Comparison of ENCODE assay signal across 28 cellular contexts in genomic region chr20:4087923-4088322, GRCh38.
DNase-seq lines count a peak whose midpoint lies in the region; ATAC-seq and TF ChIP-seq lines count a peak whose summit lies in the region.
"Had no signal": no experiment of that assay in that cellular context is flagged by ENCODE, and none has a peak within 500 bp of the region (broad histone marks: within the 10 kb centered on the region; RNA-seq: fewer than 3 reads in every experiment).

No MANE protein-coding gene starts in this region.

- no peaks in the 10 kb centered on the region for H3K9me3 Mint-ChIP-seq in endodermal cell
- H3K9me3 Mint-ChIP-seq in activated naive CD4-positive, alpha-beta T cell treated with anti-CD3 and anti-CD28 coated beads, Interleukin-2, amount 50 U/mL, for 72 hours = no peaks in the 10 kb centered on the region
- H3K9me3 Mint-ChIP-seq: activated B cell treated with CpG ODN at 0.5 μM for 24 hours; activated CD4-positive, alpha-beta T cell treated with anti-CD3 and anti-CD28 coated beads, Interleukin-2, amount 10 ng/mL, durations not matched to agents 7 days and 5 days; nephron progenitor cell had no signal

- no peak overlapping the region for H3K4me3 ChIP-seq in brain microvascular endothelial cell (ENCODE audit: low read depth, low read length)
- no peak overlapping the region for H3K4me3 ChIP-seq in mesenchymal stem cell (ENCODE audit: insufficient read depth in 1 of 2, low read depth in 1 of 2, low read length in 2 of 2)
- no peak overlapping the region for H3K4me3 ChIP-seq in endodermal cell (ENCODE audit: low read length)
- H3K4me3 ChIP-seq: BLaER1 treated with 17β-estradiol and CSF1 and Interleukin-3, amounts not matched to agents 10 nM and 100 nM; SJCRH30; suprapubic skin had no signal

- no peak overlapping the region for H3K23ac ChIP-seq in mesenchymal stem cell (ENCODE audit: low read length in 2 of 2)

- no peak overlapping the region for H3K18ac ChIP-seq in mesenchymal stem cell (ENCODE audit: low read depth in 1 of 2, low read length in 2 of 2)

- peaks cover 20% of the 10 kb centered on the region for H3K27me3 Mint-ChIP-seq in endodermal cell (ENCODE audit: insufficient read depth)
- H3K27me3 Mint-ChIP-seq: activated CD4-positive, alpha-beta T cell treated with anti-CD3 and anti-CD28 coated beads, Interleukin-2, amount 10 ng/mL, durations not matched to agents 7 days and 5 days had no signal

- WGBS in mesenchymal stem cell = 40% methylated on average over 2 of the region's 4 CpGs
- 86 to 89% methylated on average over 2 to 3 of the region's 4 CpGs for WGBS in endodermal cell (ENCODE audit: insufficient coverage in 1 of 2, insufficient read length in 1 of 2), 2 experiments

- no peaks in the 10 kb centered on the region for H3K9me3 ChIP-seq in mesenchymal stem cell (ENCODE audit: control insufficient read depth, low read length)
- H3K9me3 ChIP-seq in endodermal cell (ENCODE audit: control insufficient read depth, low read length) = peaks cover 7% of the 10 kb centered on the region
- H3K9me3 ChIP-seq: BLaER1 treated with 17β-estradiol and CSF1 and Interleukin-3, amounts not matched to agents 10 nM and 100 nM; SJCRH30; suprapubic skin had no signal

- no peak overlapping the region for H3K27ac Mint-ChIP-seq in endodermal cell
- H3K27ac Mint-ChIP-seq in activated naive CD4-positive, alpha-beta T cell treated with anti-CD3 and anti-CD28 coated beads, Interleukin-2, amount 50 U/mL, for 72 hours = no peak overlapping the region
- H3K27ac Mint-ChIP-seq: activated B cell treated with CpG ODN at 0.5 μM for 24 hours; activated CD4-positive, alpha-beta T cell treated with anti-CD3 and anti-CD28 coated beads, Interleukin-2, amount 10 ng/mL, durations not matched to agents 7 days and 5 days; nephron progenitor cell had no signal

- H3K36me3 ChIP-seq in brain microvascular endothelial cell (replicated peaks) (no peaks in the 10 kb centered on the region), mesenchymal stem cell (ENCODE audit: control insufficient read depth in 1 of 2, insufficient read depth in 2 of 2, low read depth in 1 of 2, low read length in 2 of 2) (no peaks in the 10 kb centered on the region), endodermal cell (ENCODE audit: control insufficient read depth, insufficient read depth, low read length) (no peaks in the 10 kb centered on the region)
- H3K36me3 ChIP-seq: BLaER1 treated with 17β-estradiol and CSF1 and Interleukin-3, amounts not matched to agents 10 nM and 100 nM; SJCRH30; suprapubic skin had no signal

- H2BK12ac ChIP-seq in mesenchymal stem cell (ENCODE audit: low read length in 2 of 2) = no peak overlapping the region

- no peaks in the 10 kb centered on the region for H3K36me3 Mint-ChIP-seq in endodermal cell (ENCODE audit: low read depth)
- no peaks in the 10 kb centered on the region for H3K36me3 Mint-ChIP-seq in activated naive CD4-positive, alpha-beta T cell treated with anti-CD3 and anti-CD28 coated beads, Interleukin-2, amount 50 U/mL, for 72 hours

- H3K14ac ChIP-seq in mesenchymal stem cell (ENCODE audit: low read length in 2 of 2) = no peak overlapping the region

- in situ Hi-C loops in brain microvascular endothelial cell (cut with HindIII; ENCODE audit: low pct_ligation_motif_present, low sequenced_read_pairs) = loop anchor here (25.0 kb wide), 1 partner anchor 176 kb away; no protein-coding TSS in a partner anchor

- H3K4me1 ChIP-seq in mesenchymal stem cell (ENCODE audit: control insufficient read depth, insufficient read depth, low read depth, low read length) (peaks cover 13% of the 10 kb centered on the region), endodermal cell (ENCODE audit: control insufficient read depth, insufficient read depth, low read length) (no peaks in the 10 kb centered on the region)
- H3K4me1 ChIP-seq: SJCRH30 had no signal

- no peak overlapping the region for H2AK5ac ChIP-seq in mesenchymal stem cell (ENCODE audit: low read length, severe bottlenecking)

- no peak overlapping the region for H4K8ac ChIP-seq in mesenchymal stem cell (ENCODE audit: low read length)

- TF ChIP-seq CTCF in brain microvascular endothelial cell (IDR thresholded peaks at IDR 0.05; ENCODE audit: low read depth, low read length, missing control alignments) = no peak
- TF ChIP-seq CTCF in endodermal cell (conservative IDR thresholded peaks at IDR 0.05) = no peak

- H2BK15ac ChIP-seq in mesenchymal stem cell (ENCODE audit: low read depth, poor library complexity, severe bottlenecking) = no peak overlapping the region

- no peak overlapping the region for H3K4ac ChIP-seq in mesenchymal stem cell (ENCODE audit: low read depth in 1 of 2, low read length in 2 of 2)

- H3K9ac ChIP-seq in mesenchymal stem cell (ENCODE audit: low read length) = no peak overlapping the region
- no peak overlapping the region for H3K9ac ChIP-seq in endodermal cell (ENCODE audit: extremely low read depth, low read length, poor library complexity, severe bottlenecking)
- H3K9ac ChIP-seq: BLaER1 treated with 17β-estradiol and CSF1 and Interleukin-3, amounts not matched to agents 10 nM and 100 nM; KMS-11 had no signal

- no peak overlapping the region for H2BK120ac ChIP-seq in mesenchymal stem cell (ENCODE audit: low read depth, low read length)

- no peaks in the 10 kb centered on the region for H3K27me3 ChIP-seq in brain microvascular endothelial cell (replicated peaks)
- H3K27me3 ChIP-seq in mesenchymal stem cell (ENCODE audit: control insufficient read depth in 1 of 2, insufficient read depth in 1 of 2, low read length in 2 of 2) = no peaks in the 10 kb centered on the region
- H3K27me3 ChIP-seq in endodermal cell (ENCODE audit: control insufficient read depth, insufficient read depth, low read length, poor library complexity, severe bottlenecking) = no peaks in the 10 kb centered on the region
- H3K27me3 ChIP-seq: BLaER1 treated with 17β-estradiol and CSF1 and Interleukin-3, amounts not matched to agents 10 nM and 100 nM; SJCRH30; suprapubic skin had no signal

- peaks cover 18% of the 10 kb centered on the region for H3K4me1 Mint-ChIP-seq in endodermal cell

- no peak overlapping the region for H2BK5ac ChIP-seq in mesenchymal stem cell (ENCODE audit: low read depth, low read length, poor library complexity, severe bottlenecking)

- H2AFZ ChIP-seq in mesenchymal stem cell (ENCODE audit: low read depth, low read length) = no peak overlapping the region

- DNase-seq in HCEC 1CT (peak; percentile 49), brain microvascular endothelial cell (peak; percentile 50), mesenchymal stem cell (peak; percentile 33), HPDE6-E6E7 (ENCODE audit: extremely low spot score) (no peak), endodermal cell (no peak)
- DNase-seq in activated CD4-positive, alpha-beta T cell treated with anti-CD3 and anti-CD28 coated beads, Interleukin-2, amount 50 U/mL, for 1 hour = no peak
- no peak for DNase-seq in activated naive CD4-positive, alpha-beta T cell treated with anti-CD3 and anti-CD28 coated beads, Interleukin-2, amount 50 U/mL, for 72 hours (ENCODE audit: low spot score in 2 of 2)
- DNase-seq: activated B cell treated with CpG ODN at 0.5 μM for 24 hours; activated CD4-positive, alpha-beta T cell treated with anti-CD3 and anti-CD28 coated beads, Interleukin-2, amount 10 ng/mL, durations not matched to agents 7 days and 5 days; activated gamma-delta T cell; activated T-cell treated with anti-CD3 and anti-CD28 coated beads, Interleukin-2, amount 50 U/mL, for 1 hour; COR-L47; dermis blood vessel endothelial cell; DMS53; hippocampal formation; left cardiac atrium; mammary epithelial cell; NCI-H1417; NCI-H2029 treated with DMSO at 0.1 percent for 48 hours; NCI-H69; nephron progenitor cell; SJCRH30; stimulated activated naive CD4-positive, alpha-beta T cell had no signal

- no peaks in the 10 kb centered on the region for H3K79me1 ChIP-seq in mesenchymal stem cell (replicated peaks; ENCODE audit: low read length, poor library complexity, severe bottlenecking)

- no peak for ATAC-seq in activated naive CD4-positive, alpha-beta T cell treated with anti-CD3 and anti-CD28 coated beads, Interleukin-2, amount 50 U/mL, for 72 hours
- ATAC-seq: left cardiac atrium, Panc1 had no signal

- H3K4me2 ChIP-seq in mesenchymal stem cell (ENCODE audit: low read length, poor library complexity, severe bottlenecking) = no peak overlapping the region
- H3K4me2 ChIP-seq: KMS-11 had no signal

- H3K4me3 Mint-ChIP-seq in endodermal cell = no peak overlapping the region
- H3K4me3 Mint-ChIP-seq: activated B cell treated with CpG ODN at 0.5 μM for 24 hours; activated CD4-positive, alpha-beta T cell treated with anti-CD3 and anti-CD28 coated beads, Interleukin-2, amount 10 ng/mL, durations not matched to agents 7 days and 5 days; nephron progenitor cell had no signal

- H3K27ac ChIP-seq in brain microvascular endothelial cell (no peak overlapping the region), mesenchymal stem cell (ENCODE audit: low read length, poor library complexity, severe bottlenecking) (no peak overlapping the region), endodermal cell (ENCODE audit: low read depth, low read length) (no peak overlapping the region)
- H3K27ac ChIP-seq: KMS-11, SJCRH30, suprapubic skin had no signal

- H4K91ac ChIP-seq in mesenchymal stem cell (ENCODE audit: low read length) = no peak overlapping the region

TF ChIP-seq in PFSK-1, 5 proteins besides CTCF, POLR2A, EP300 and RAD21 (continues in another document):
- no peak for TF ChIP-seq TAF1 (IDR thresholded peaks at IDR 0.05; ENCODE audit: borderline replicate concordance, insufficient read depth, low read length)

Comparison
In these comparisons a context has a peak if more than half of its experiments do, and no peak if none do; other contexts are left out.
1. DNase-seq: peak in HCEC 1CT (single experiment), brain microvascular endothelial cell (single experiment) and mesenchymal stem cell (single experiment); none in HPDE6-E6E7 (single experiment), activated CD4-positive, alpha-beta T cell treated with anti-CD3 and anti-CD28 coated beads, Interleukin-2, amount 50 U/mL, for 1 hour (single experiment), endodermal cell (single experiment) and activated naive CD4-positive, alpha-beta T cell treated with anti-CD3 and anti-CD28 coated beads, Interleukin-2, amount 50 U/mL, for 72 hours (0 of 2).